21 cellular contexts compared by ENCODE assay signal in the genomic region with DNA sequence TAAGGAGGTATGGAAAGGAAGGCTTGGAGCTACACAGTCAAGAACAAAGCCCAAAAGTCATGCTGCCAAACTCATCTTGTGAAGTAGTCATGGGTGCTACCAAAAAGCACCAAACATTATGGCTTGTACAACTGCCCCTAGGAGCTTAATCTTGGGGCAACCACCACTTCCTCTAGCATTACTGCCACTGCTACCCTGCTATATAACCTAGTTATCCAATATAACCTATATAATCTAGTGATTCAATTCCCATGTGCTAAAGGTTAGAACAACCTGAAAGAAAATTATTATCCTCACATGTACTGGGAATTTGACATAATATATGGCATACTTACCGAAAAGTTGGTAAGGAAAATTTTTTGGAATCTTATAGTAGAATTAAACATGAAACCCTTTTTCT.
"Had no signal": no experiment of that assay in that cellular context is flagged by ENCODE, and none has a peak within 500 bp of the region (broad histone marks: within the 10 kb centered on the region; RNA-seq: fewer than 3 reads in every experiment).

No MANE protein-coding gene starts in this region.

- DNase-seq: activated CD4-positive, alpha-beta T cell treated with anti-CD3 and anti-CD28 coated beads for 48 hours; activated CD4-positive, alpha-beta T cell treated with anti-CD3 and anti-CD28 coated beads, Interleukin-2, amount 50 U/mL, for 4 hours; activated CD4-positive, CD25-positive, alpha-beta regulatory T cell treated with anti-CD3 and anti-CD28 coated beads, Interleukin-2, amount 50 U/mL, for 72 hours; activated CD8-positive, alpha-beta memory T cell treated with anti-CD3 and anti-CD28 coated beads, Interleukin-2, amount 50 U/mL, for 48 hours; activated CD8-positive, alpha-beta T cell treated with anti-CD3 and anti-CD28 coated beads, Interleukin-2, amount 10 ng/mL, durations not matched to agents 7 days and 5 days; activated naive CD4-positive, alpha-beta T cell treated with anti-CD3 and anti-CD28 coated beads, Interleukin-2, amount 50 U/mL, for 16 hours; activated naive CD8-positive, alpha-beta T cell treated with anti-CD3 and anti-CD28 coated beads, Interleukin-2, amount 10 ng/mL, durations not matched to agents 7 days and 5 days; activated T-cell treated with anti-CD3 and anti-CD28 coated beads, Interleukin-2, amount 50 U/mL, for 1 hour; aorta; body of pancreas; MG63; NCI-H1105; NCI-H1436; NCI-H1694 treated with DMSO at 0.1 percent for 48 hours; NCI-H2081 had no signal

- H3K4me1 ChIP-seq: body of pancreas had no signal

- H3K36me3 ChIP-seq: MG63, SJSA1 had no signal

- H3K4me3 ChIP-seq: body of pancreas, MG63, SJSA1 had no signal

- H3K4me1 Mint-ChIP-seq: central memory CD8-positive, alpha-beta T cell had no signal

- H3K27me3 ChIP-seq: body of pancreas, MG63, SJSA1 had no signal

- H3K9me3 Mint-ChIP-seq: activated naive CD8-positive, alpha-beta T cell treated with anti-CD3 and anti-CD28 coated beads, Interleukin-2, amount 10 ng/mL, durations not matched to agents 7 days and 5 days; central memory CD8-positive, alpha-beta T cell; T-helper 1 cell treated with Interleukin-12 subunit alpha and Interleukin-12 subunit beta and Interleukin-4 antibody, amounts not matched to agents 30 μg/mL and 1 μg/mL, for 36 hours had no signal

- H3K4me3 Mint-ChIP-seq: activated CD8-positive, alpha-beta T cell treated with anti-CD3 and anti-CD28 coated beads, Interleukin-2, amount 10 ng/mL, durations not matched to agents 7 days and 5 days; activated naive CD8-positive, alpha-beta T cell treated with anti-CD3 and anti-CD28 coated beads, Interleukin-2, amount 10 ng/mL, durations not matched to agents 7 days and 5 days; central memory CD8-positive, alpha-beta T cell; T-helper 1 cell treated with Interleukin-12 subunit alpha and Interleukin-12 subunit beta and Interleukin-4 antibody, amounts not matched to agents 30 μg/mL and 1 μg/mL, for 36 hours; WTC11 had no signal

- H3K27ac Mint-ChIP-seq: activated CD8-positive, alpha-beta T cell treated with anti-CD3 and anti-CD28 coated beads, Interleukin-2, amount 10 ng/mL, durations not matched to agents 7 days and 5 days; activated naive CD8-positive, alpha-beta T cell treated with anti-CD3 and anti-CD28 coated beads, Interleukin-2, amount 10 ng/mL, durations not matched to agents 7 days and 5 days; T-helper 1 cell treated with Interleukin-12 subunit alpha and Interleukin-12 subunit beta and Interleukin-4 antibody, amounts not matched to agents 30 μg/mL and 1 μg/mL, for 36 hours had no signal

- ATAC-seq: activated CD8-positive, alpha-beta T cell treated with anti-CD3 and anti-CD28 coated beads, Interleukin-2, amount 10 ng/mL, durations not matched to agents 7 days and 5 days; body of pancreas; Right ventricle myocardium inferior; SK-N-SH treated with all-trans-retinoic acid at 6 μM for 48 hours; WTC11 had no signal

- H3K27ac ChIP-seq: body of pancreas, SJSA1 had no signal

- H3K9me3 ChIP-seq: body of pancreas, MG63, SJSA1 had no signal

- H3K36me3 Mint-ChIP-seq: activated naive CD8-positive, alpha-beta T cell treated with anti-CD3 and anti-CD28 coated beads, Interleukin-2, amount 10 ng/mL, durations not matched to agents 7 days and 5 days; WTC11 had no signal
